18 cellular contexts compared by ENCODE assay signal in genomic region chr2:84788498-84788897, GRCh38.
DNase-seq lines count a peak whose midpoint lies in the region; ATAC-seq and TF ChIP-seq lines count a peak whose summit lies in the region.
"Had no signal": no experiment of that assay in that cellular context is flagged by ENCODE, and none has a peak within 500 bp of the region (broad histone marks: within the 10 kb centered on the region; RNA-seq: fewer than 3 reads in every experiment).

No MANE protein-coding gene starts in this region.

- intact Hi-C loops in activated CD4-positive, alpha-beta T cell treated with anti-CD3 and anti-CD28 coated beads, Interleukin-2, amount 10 ng/mL, durations not matched to agents 24 days and 14 days (cut with micrococcal nuclease): no loop called here
- intact Hi-C loops in activated CD4-positive, alpha-beta T cell treated with anti-CD3 and anti-CD28 coated beads for 36 hours (cut with DNase I, micrococcal nuclease): no loop called here
- intact Hi-C loops in heart left ventricle (cut with DNase I): no loop called here
- intact Hi-C loops in left ventricle myocardium superior (cut with micrococcal nuclease): no loop called here
- intact Hi-C loops in Right ventricle myocardium inferior (cut with DNase I): no loop called here

- DNase-seq in activated CD4-positive, alpha-beta T cell treated with anti-CD3 and anti-CD28 coated beads, Interleukin-2, amount 10 ng/mL, durations not matched to agents 24 days and 14 days: peak; percentile 30
- DNase-seq in activated CD4-positive, alpha-beta T cell treated with anti-CD3 and anti-CD28 coated beads for 36 hours: no peak
- DNase-seq in heart left ventricle: no peak
- DNase-seq in right atrium auricular region (ENCODE audit: low spot score): no peak
- no peak for DNase-seq in left ventricle myocardium superior
- DNase-seq in Right ventricle myocardium inferior (ENCODE audit: missing footprints): no peak
- DNase-seq: AML-193; Caco-2; Calu3; CD4-positive, alpha-beta T cell; CD8-positive, alpha-beta T cell; DMS79 treated with DMSO at 0.1 percent for 48 hours; GF-D8 had no signal

- TF ChIP-seq CTCF in heart left ventricle (IDR thresholded peaks at IDR 0.05) (no peak), right atrium auricular region (IDR thresholded peaks at IDR 0.05) (no peak)

- H3K9me3 ChIP-seq in heart left ventricle: peaks cover 0 to 3% (median 0%) of the 10 kb centered on the region in 12 donors
- no peaks in the 10 kb centered on the region for H3K9me3 ChIP-seq in right atrium auricular region
- H3K9me3 ChIP-seq: A549, Caco-2 had no signal

- POLR2A ChIA-PET in activated CD4-positive, alpha-beta T cell treated with anti-CD3 and anti-CD28 coated beads for 36 hours (lab: Charles Lee): no interaction called here

- no peak for ATAC-seq in activated CD4-positive, alpha-beta T cell treated with anti-CD3 and anti-CD28 coated beads for 36 hours
- ATAC-seq in heart left ventricle: peak; percentile 33 to 74 (median 58)
- ATAC-seq in left ventricle myocardium superior: peak; percentile 76
- no peak for ATAC-seq in Right ventricle myocardium inferior
- ATAC-seq: A549; CD8-positive, alpha-beta T cell had no signal

- no peaks in the 10 kb centered on the region for H3K36me3 ChIP-seq in heart left ventricle
- no peaks in the 10 kb centered on the region for H3K36me3 ChIP-seq in right atrium auricular region
- H3K36me3 ChIP-seq: BLaER1 treated with 17β-estradiol and CSF1 and Interleukin-3, amounts not matched to agents 10 nM and 100 nM had no signal

- WGBS in heart left ventricle, 4 donors: 30 to 43% (median 41%) methylated on average over 3 of the region's 3 CpGs

- peaks cover 9% of the 10 kb centered on the region for H3K36me3 Mint-ChIP-seq in activated CD4-positive, alpha-beta T cell treated with anti-CD3 and anti-CD28 coated beads, Interleukin-2, amount 10 ng/mL, durations not matched to agents 24 days and 14 days (ENCODE audit: low read depth)
- peaks cover 4% of the 10 kb centered on the region for H3K36me3 Mint-ChIP-seq in activated CD4-positive, alpha-beta T cell treated with anti-CD3 and anti-CD28 coated beads for 36 hours (ENCODE audit: low read depth)

- TF ChIP-seq POLR2A in heart left ventricle (IDR thresholded peaks at IDR 0.05): no peak

- H3K27ac Mint-ChIP-seq in activated CD4-positive, alpha-beta T cell treated with anti-CD3 and anti-CD28 coated beads, Interleukin-2, amount 10 ng/mL, durations not matched to agents 24 days and 14 days: no peak overlapping the region
- H3K27ac Mint-ChIP-seq in activated CD4-positive, alpha-beta T cell treated with anti-CD3 and anti-CD28 coated beads for 36 hours: no peak overlapping the region
- H3K27ac Mint-ChIP-seq: B cell; CD4-positive, alpha-beta T cell; CD8-positive, alpha-beta T cell had no signal

- H3K27me3 ChIP-seq in heart left ventricle: no peaks in the 10 kb centered on the region
- H3K27me3 ChIP-seq in right atrium auricular region: no peaks in the 10 kb centered on the region
- H3K27me3 ChIP-seq: BLaER1 treated with 17β-estradiol and CSF1 and Interleukin-3, amounts not matched to agents 10 nM and 100 nM had no signal

- H3K4me1 ChIP-seq in heart left ventricle (peaks cover 0 to 7% (median 0%) of the 10 kb centered on the region in 12 donors), right atrium auricular region (no peaks in the 10 kb centered on the region)
- H3K4me1 ChIP-seq: A549; BLaER1 treated with 17β-estradiol and CSF1 and Interleukin-3, amounts not matched to agents 10 nM and 100 nM; Caco-2 had no signal

- H3K27me3 Mint-ChIP-seq in activated CD4-positive, alpha-beta T cell treated with anti-CD3 and anti-CD28 coated beads, Interleukin-2, amount 10 ng/mL, durations not matched to agents 24 days and 14 days: no peaks in the 10 kb centered on the region
- no peaks in the 10 kb centered on the region for H3K27me3 Mint-ChIP-seq in activated CD4-positive, alpha-beta T cell treated with anti-CD3 and anti-CD28 coated beads for 36 hours
- H3K27me3 Mint-ChIP-seq: B cell; CD4-positive, alpha-beta T cell had no signal

- no peak overlapping the region for H3K4me3 Mint-ChIP-seq in activated CD4-positive, alpha-beta T cell treated with anti-CD3 and anti-CD28 coated beads, Interleukin-2, amount 10 ng/mL, durations not matched to agents 24 days and 14 days
- H3K4me3 Mint-ChIP-seq in activated CD4-positive, alpha-beta T cell treated with anti-CD3 and anti-CD28 coated beads for 36 hours: no peak overlapping the region
- H3K4me3 Mint-ChIP-seq: B cell; CD4-positive, alpha-beta T cell; CD8-positive, alpha-beta T cell had no signal

- H3K9me3 Mint-ChIP-seq in activated CD4-positive, alpha-beta T cell treated with anti-CD3 and anti-CD28 coated beads, Interleukin-2, amount 10 ng/mL, durations not matched to agents 24 days and 14 days: peaks cover 23% of the 10 kb centered on the region
- H3K9me3 Mint-ChIP-seq in activated CD4-positive, alpha-beta T cell treated with anti-CD3 and anti-CD28 coated beads for 36 hours (ENCODE audit: low read depth): peaks cover 5% of the 10 kb centered on the region
- H3K9me3 Mint-ChIP-seq: CD4-positive, alpha-beta T cell had no signal

- H3K4me3 ChIP-seq in heart left ventricle: no peak overlapping the region
- no peak overlapping the region for H3K4me3 ChIP-seq in right atrium auricular region
- H3K4me3 ChIP-seq: A549; BLaER1 treated with 17β-estradiol and CSF1 and Interleukin-3, amounts not matched to agents 10 nM and 100 nM had no signal

- H3K27ac ChIP-seq in heart left ventricle: peak overlapping the region in 2 of 12 donors; percentile 9 to 46
- no peak overlapping the region for H3K27ac ChIP-seq in right atrium auricular region
- H3K27ac ChIP-seq: 22Rv1; A549; BLaER1 treated with 17β-estradiol and CSF1 and Interleukin-3, amounts not matched to agents 10 nM and 100 nM; C4-2B had no signal

- peaks cover 18% of the 10 kb centered on the region for H3K4me1 Mint-ChIP-seq in activated CD4-positive, alpha-beta T cell treated with anti-CD3 and anti-CD28 coated beads, Interleukin-2, amount 10 ng/mL, durations not matched to agents 24 days and 14 days
- peaks cover 20% of the 10 kb centered on the region for H3K4me1 Mint-ChIP-seq in activated CD4-positive, alpha-beta T cell treated with anti-CD3 and anti-CD28 coated beads for 36 hours
- H3K4me1 Mint-ChIP-seq: B cell had no signal

- CTCF ChIA-PET in activated CD4-positive, alpha-beta T cell treated with anti-CD3 and anti-CD28 coated beads for 36 hours (lab: Charles Lee): no interaction called here

Comparison
In these comparisons a context has a peak if more than half of its experiments do, and no peak if none do; other contexts are left out.
1. ATAC-seq: peak in heart left ventricle (4 of 4) and left ventricle myocardium superior (single experiment); none in activated CD4-positive, alpha-beta T cell treated with anti-CD3 and anti-CD28 coated beads for 36 hours (single experiment) and Right ventricle myocardium inferior (single experiment).